Comparison of ENCODE assay signal across 8 cellular contexts in genomic region chr3:55300701-55301100, GRCh38.
"Had no signal": no experiment of that assay in that cellular context is flagged by ENCODE, and none has a peak within 500 bp of the region (broad histone marks: within the 10 kb centered on the region; RNA-seq: fewer than 3 reads in every experiment).

No MANE protein-coding gene starts in this region.

- ATAC-seq: K562 had no signal

- H3K27ac ChIP-seq: HL-60, KMS-11 had no signal

- H3K4me2 ChIP-seq: KMS-11 had no signal

- H3K4me3 Mint-ChIP-seq: IgD-negative memory B cell had no signal

- H3K27ac Mint-ChIP-seq: IgD-negative memory B cell had no signal

- H3K27me3 Mint-ChIP-seq: IgD-negative memory B cell had no signal

- FAIRE-seq: HTR-8/SVneo, K562 had no signal

- DNase-seq: Karpas-422, KBM-7, KG1 had no signal

- H3K9ac ChIP-seq: KMS-11 had no signal

- H3K4me3 ChIP-seq: K562 had no signal

- H3K36me3 Mint-ChIP-seq: IgD-negative memory B cell had no signal
